9 cellular contexts compared by ENCODE assay signal in the genomic region with DNA sequence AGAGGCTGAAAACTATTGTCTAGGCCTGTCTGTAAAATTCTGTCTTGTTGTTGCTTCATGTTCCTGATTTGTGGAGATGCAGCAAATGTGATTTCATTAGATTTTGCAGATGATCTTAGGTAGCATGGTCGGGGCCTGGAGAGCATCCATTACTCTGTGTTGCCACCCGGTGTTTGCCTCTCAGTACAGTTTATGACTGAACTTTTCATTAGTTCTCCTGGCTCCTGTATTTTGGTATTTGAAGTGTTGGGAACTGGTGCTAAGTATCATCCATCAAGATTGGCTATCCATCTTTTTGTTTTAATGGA. TPM values are rescaled to one million over a fixed set of nuclear protein-coding genes. Genes with fewer than 3 reads are reported as not detected.
DNase-seq lines count a peak whose midpoint lies in the region; TF ChIP-seq lines count a peak whose summit lies in the region.
"Had no signal": no experiment of that assay in that cellular context is flagged by ENCODE, and none has a peak within 500 bp of the region (broad histone marks: within the 10 kb centered on the region; RNA-seq: fewer than 3 reads in every experiment).

No MANE protein-coding gene starts in this region.

- H3K9me3 ChIP-seq in muscle layer of colon (ENCODE audit: low read length), result no peaks in the 10 kb centered on the region

- no peak for TF ChIP-seq CTCF in MCF 10A (IDR thresholded peaks at IDR 0.05; ENCODE audit: unreplicated experiment)

- POLR2A ChIA-PET in MCF 10A (lab: Yijun Ruan, JAX), result interaction anchor here (0.8 to 2.0 kb wide), 9 partner anchors 9 to 290 kb away, joined by 3 to 22 read pairs (median 7); a partner anchor contains a TSS

- no peaks in the 10 kb centered on the region for H3K27me3 Mint-ChIP-seq in MCF 10A (ENCODE audit: insufficient read depth, unreplicated experiment)

- peaks cover 53% of the 10 kb centered on the region for H3K4me1 Mint-ChIP-seq in MCF 10A (ENCODE audit: insufficient read depth, unreplicated experiment)

- peaks cover 36% of the 10 kb centered on the region for H3K36me3 Mint-ChIP-seq in MCF 10A (ENCODE audit: insufficient read depth, unreplicated experiment)

- no TSS peak for BruUV-seq in MCF 10A (replicated peaks; lab: Mats Ljungman, UMichigan)

- H3K4me1 ChIP-seq in ACC112 (ENCODE audit: control insufficient read depth, insufficient read depth, low read length, unreplicated experiment), result peaks cover 49% of the 10 kb centered on the region
- peaks cover 50% of the 10 kb centered on the region for H3K4me1 ChIP-seq in muscle layer of colon (ENCODE audit: insufficient read depth, low read length)

- H3K9ac ChIP-seq in muscle layer of colon (ENCODE audit: low read length), result no peak overlapping the region

- H3K4me3 ChIP-seq in ACC112 (ENCODE audit: low read depth, low read length) (peak overlapping the region; percentile 40; the same call in 1 of the 2 replicates), muscle layer of colon (ENCODE audit: low read depth in 1 of 2, low read length in 2 of 2) (no peak overlapping the region)

- H3K27me3 ChIP-seq in ACC112 (ENCODE audit: insufficient read depth, low read length), result no peaks in the 10 kb centered on the region
- no peaks in the 10 kb centered on the region for H3K27me3 ChIP-seq in muscle layer of colon (ENCODE audit: control insufficient read depth in 1 of 2, insufficient read depth in 2 of 2, low read length in 2 of 2)

- H3K79me2 ChIP-seq in ACC112 (ENCODE audit: control insufficient read depth, insufficient read depth, low read length, unreplicated experiment), result peaks cover 80% of the 10 kb centered on the region

- CTCF ChIA-PET in MCF 10A (lab: Yijun Ruan, JAX), result interaction anchor here (1.4 to 2.1 kb wide), 2 partner anchors 18 to 286 kb away, joined by 6 to 13 read pairs; no protein-coding TSS in a partner anchor

- peak; percentile 29 for DNase-seq in LHCN-M2 (ENCODE audit: low read depth)
- DNase-seq in MCF 10A (ENCODE audit: unreplicated experiment), result no peak
- DNase-seq in LoVo (ENCODE audit: low spot score), result no peak
- no peak for DNase-seq in activated effector memory CD4-positive, alpha-beta T cell treated with Interleukin-2 at 50 U/mL for 16 hours
- no peak for DNase-seq in SKM-1 (lab: John Stamatoyannopoulos, UW; ENCODE audit: unreplicated experiment)
- no peak for DNase-seq in kidney tubule cell (ENCODE audit: low spot score)
- DNase-seq: NCI-H2171 treated with DMSO at 0.1 percent for 48 hours had no signal

- H3K4me3 Mint-ChIP-seq in MCF 10A (ENCODE audit: unreplicated experiment), result peak overlapping the region; percentile 9

- H3K27ac ChIP-seq in ACC112 (ENCODE audit: low read depth, low read length) (peak overlapping the region; percentile 92), muscle layer of colon (ENCODE audit: low read depth, low read length) (peak overlapping the region; percentile 3)

- no peak overlapping the region for H2AFZ ChIP-seq in ACC112 (ENCODE audit: low read length, unreplicated experiment)

- peaks cover 1% of the 10 kb centered on the region; the same call in 1 of the 2 replicates for H3K36me3 ChIP-seq in ACC112 (ENCODE audit: insufficient read depth, low read length)
- peaks cover 12% of the 10 kb centered on the region for H3K36me3 ChIP-seq in muscle layer of colon (ENCODE audit: insufficient read depth, low read length)

- H3K27ac Mint-ChIP-seq in MCF 10A (ENCODE audit: low read depth, unreplicated experiment), result peak overlapping the region; percentile 97

- no peaks in the 10 kb centered on the region for H3K9me3 Mint-ChIP-seq in MCF 10A (ENCODE audit: unreplicated experiment)

- intact Hi-C loops in MCF 10A (cut with micrococcal nuclease), result no loop called here

RNA-seq across cellular contexts. Expression of a gene that starts 7.7 kb away (rescaled TPM):
- 154 and 167 TPM in 2 replicates for total RNA-seq in LHCN-M2 (2014; rRNA removed)
- polyA plus RNA-seq in LHCN-M2 (2012), result 159 TPM
- 64.2 and 79.9 TPM in 2 replicates for total RNA-seq in MCF 10A (2022)
